ENCODE assay signal across 27 cellular contexts in genomic region chr6:960356-960755, GRCh38.
DNase-seq lines count a peak whose midpoint lies in the region; ATAC-seq and TF ChIP-seq lines count a peak whose summit lies in the region.
"Had no signal": no experiment of that assay in that cellular context is flagged by ENCODE, and none has a peak within 500 bp of the region (broad histone marks: within the 10 kb centered on the region; RNA-seq: fewer than 3 reads in every experiment).

No MANE protein-coding gene starts in this region.

- no peaks in the 10 kb centered on the region for H3K36me3 ChIP-seq in smooth muscle cell (ENCODE audit: low read depth)
- H3K36me3 ChIP-seq: BLaER1, HAP-1, SJSA1 had no signal

- H3K9me3 Mint-ChIP-seq in activated T-helper 17 cell treated with anti-CD3 and anti-CD28 coated beads, Interleukin-2, amount 50 U/mL, for 72 hours, result no peaks in the 10 kb centered on the region
- H3K9me3 Mint-ChIP-seq: HFFc6 had no signal

- H3K9ac ChIP-seq in smooth muscle cell (ENCODE audit: low read depth), result no peak overlapping the region
- H3K9ac ChIP-seq: BLaER1, GM23248 had no signal

- H3K4me1 Mint-ChIP-seq in activated T-helper 17 cell treated with anti-CD3 and anti-CD28 coated beads, Interleukin-2, amount 50 U/mL, for 72 hours, result no peaks in the 10 kb centered on the region
- H3K4me1 Mint-ChIP-seq: CD4-positive, CD25-positive, alpha-beta regulatory T cell had no signal

- no peaks in the 10 kb centered on the region for H3K27me3 ChIP-seq in smooth muscle cell (ENCODE audit: low read depth)
- H3K27me3 ChIP-seq: BLaER1, SJSA1 had no signal

- DNase-seq in EH (ENCODE audit: low read depth) (peak; percentile 35), NCI-H82 treated with DMSO at 0.1 percent for 48 hours (lab: John Stamatoyannopoulos, UW; ENCODE audit: unreplicated experiment) (peak; percentile 72), fibroblast of gingiva (ENCODE audit: low read depth) (peak; percentile 16), smooth muscle cell (lab: John Stamatoyannopoulos, UW; ENCODE audit: unreplicated experiment) (no peak)
- DNase-seq in stimulated activated CD4-positive, alpha-beta T cell treated with anti-CD3 and anti-CD28 coated beads, Interleukin-4, amount 100 ng/mL, for 1 hour, result no peak
- DNase-seq: CD4-positive, CD25-positive, alpha-beta regulatory T cell; DMS53; GDM1; GM23248; HFFc6; NCI-H1092 treated with DMSO at 0.1 percent for 48 hours; NCI-H1436; NCI-H187; NCI-H2081 treated with DMSO at 0.1 percent for 48 hours; NCI-H2171; NCI-H226; NCI-H524; NCI-H774; Right ventricle myocardium superior; RPMI8226 had no signal

- peaks cover 13% of the 10 kb centered on the region for H3K4me1 ChIP-seq in smooth muscle cell (ENCODE audit: low read depth)
- H3K4me1 ChIP-seq: BLaER1, HAP-1 had no signal

- H3K9me3 ChIP-seq in smooth muscle cell (replicated peaks; ENCODE audit: low read depth), result no peaks in the 10 kb centered on the region
- H3K9me3 ChIP-seq: BLaER1, HAP-1, SJSA1 had no signal

- WGBS in smooth muscle cell (ENCODE audit: low lambda C conversion rate), result 74% methylated on average over 11 of the region's 11 CpGs

- no peak overlapping the region for H3K27ac Mint-ChIP-seq in activated T-helper 17 cell treated with anti-CD3 and anti-CD28 coated beads, Interleukin-2, amount 50 U/mL, for 72 hours
- H3K27ac Mint-ChIP-seq: CD4-positive, CD25-positive, alpha-beta regulatory T cell; HFFc6 had no signal

- no peak overlapping the region for H3K4me3 Mint-ChIP-seq in activated T-helper 17 cell treated with anti-CD3 and anti-CD28 coated beads, Interleukin-2, amount 50 U/mL, for 72 hours
- H3K4me3 Mint-ChIP-seq: CD4-positive, CD25-positive, alpha-beta regulatory T cell; HFFc6 had no signal

- no peak overlapping the region for H3K4me2 ChIP-seq in smooth muscle cell
- H3K4me2 ChIP-seq: BLaER1 had no signal

- TF ChIP-seq CTCF in smooth muscle cell (IDR thresholded peaks at IDR 0.05; ENCODE audit: borderline replicate concordance, insufficient read depth, poor library complexity, severe bottlenecking), result no peak

- H3K27me3 Mint-ChIP-seq in activated T-helper 17 cell treated with anti-CD3 and anti-CD28 coated beads, Interleukin-2, amount 50 U/mL, for 72 hours, result peaks cover 31% of the 10 kb centered on the region

- H4K20me1 ChIP-seq in smooth muscle cell (ENCODE audit: low read depth), result no peaks in the 10 kb centered on the region
- H4K20me1 ChIP-seq: BLaER1 had no signal

- H3K27ac ChIP-seq in smooth muscle cell (ENCODE audit: low read depth), result peak overlapping the region; percentile 85
- H3K27ac ChIP-seq: BLaER1, GM23248, HL-60, SJSA1 had no signal

- H3F3A ChIP-seq in smooth muscle cell (ENCODE audit: low read depth), result peaks cover 11% of the 10 kb centered on the region

- H3K79me2 ChIP-seq in smooth muscle cell (ENCODE audit: low read depth), result no peaks in the 10 kb centered on the region

- H3K4me3 ChIP-seq in smooth muscle cell, result no peak overlapping the region
- H3K4me3 ChIP-seq: BLaER1, GM12878, GM23248, HAP-1, SJSA1 had no signal

- H3K36me3 Mint-ChIP-seq in activated T-helper 17 cell treated with anti-CD3 and anti-CD28 coated beads, Interleukin-2, amount 50 U/mL, for 72 hours (ENCODE audit: low read depth), result no peaks in the 10 kb centered on the region
- H3K36me3 Mint-ChIP-seq: CD4-positive, CD25-positive, alpha-beta regulatory T cell had no signal

- ATAC-seq in HG03457 (IDR thresholded peaks at IDR 0.05; ENCODE audit: unreplicated experiment), result no peak
- no peak for ATAC-seq in activated T-helper 17 cell treated with anti-CD3 and anti-CD28 coated beads, Interleukin-2, amount 50 U/mL, for 72 hours (replicated peaks)
- ATAC-seq: GM12878 had no signal

- peak overlapping the region; percentile 29 for H2AFZ ChIP-seq in smooth muscle cell (ENCODE audit: low read depth)
- H2AFZ ChIP-seq: GM23248 had no signal

Comparison
In these comparisons a context has a peak if more than half of its experiments do, and no peak if none do; other contexts are left out.
1. DNase-seq: peak in EH (single experiment), NCI-H82 treated with DMSO at 0.1 percent for 48 hours (single experiment) and fibroblast of gingiva (single experiment); none in smooth muscle cell (single experiment) and stimulated activated CD4-positive, alpha-beta T cell treated with anti-CD3 and anti-CD28 coated beads, Interleukin-4, amount 100 ng/mL, for 1 hour (single experiment).